ENCODE assay signal across 22 cellular contexts in genomic region chr18:77857926-77858325, GRCh38.
DNase-seq lines count a peak whose midpoint lies in the region; ATAC-seq and TF ChIP-seq lines count a peak whose summit lies in the region.
"Had no signal": no experiment of that assay in that cellular context is flagged by ENCODE, and none has a peak within 500 bp of the region (broad histone marks: within the 10 kb centered on the region; RNA-seq: fewer than 3 reads in every experiment).

No MANE protein-coding gene starts in this region.

- no peak overlapping the region for H3K4me2 ChIP-seq in mesendoderm (ENCODE audit: low read length)

- no peak overlapping the region for H3K4me3 ChIP-seq in WERI-Rb-1 (ENCODE audit: low read depth, low read length)
- no peak overlapping the region for H3K4me3 ChIP-seq in mesendoderm (ENCODE audit: low read length)
- H3K4me3 ChIP-seq: SJSA1, uterus had no signal

- no peaks in the 10 kb centered on the region for H3K9me3 ChIP-seq in WERI-Rb-1 (ENCODE audit: severe bottlenecking)
- H3K9me3 ChIP-seq: uterus had no signal

- no peaks in the 10 kb centered on the region for H3K79me2 ChIP-seq in mesendoderm (ENCODE audit: control insufficient read depth, insufficient read depth, low read length)

- no peak overlapping the region for H2AK5ac ChIP-seq in mesendoderm (ENCODE audit: low read length)

- no CpG with 5 or more reads among the region's 4 CpGs for WGBS in mesendoderm (ENCODE audit: extremely low coverage, insufficient coverage, low lambda C conversion rate)

- H3K27me3 ChIP-seq in WERI-Rb-1 (ENCODE audit: insufficient read depth, low read depth, severe bottlenecking) (no peaks in the 10 kb centered on the region), mesendoderm (ENCODE audit: insufficient read depth, low read length, poor library complexity) (no peaks in the 10 kb centered on the region)
- H3K27me3 ChIP-seq: SJSA1, uterus had no signal

- no peak overlapping the region for H2BK15ac ChIP-seq in mesendoderm (replicated peaks; ENCODE audit: low read depth)

- H2BK5ac ChIP-seq in mesendoderm (ENCODE audit: low read length), result no peak overlapping the region

- no peak overlapping the region for H3K18ac ChIP-seq in mesendoderm (ENCODE audit: low read length)

- no peak overlapping the region for H3K27ac ChIP-seq in WERI-Rb-1
- no peak overlapping the region for H3K27ac ChIP-seq in mesendoderm (ENCODE audit: low read depth, low read length)
- H3K27ac ChIP-seq: SJSA1, uterus had no signal

- no peak overlapping the region for H3K4ac ChIP-seq in mesendoderm (ENCODE audit: low read depth, low read length)

- TF ChIP-seq CTCF in WERI-Rb-1 (IDR thresholded peaks at IDR 0.05; ENCODE audit: low read depth, low read length), result no peak

- H3K9ac ChIP-seq in mesendoderm (ENCODE audit: low read length), result no peak overlapping the region

- H3K56ac ChIP-seq in mesendoderm (ENCODE audit: low read length), result no peak overlapping the region

- no peak overlapping the region for H4K8ac ChIP-seq in mesendoderm (ENCODE audit: low read depth, low read length)

- no peaks in the 10 kb centered on the region for H3K36me3 ChIP-seq in WERI-Rb-1
- H3K36me3 ChIP-seq in mesendoderm (ENCODE audit: control insufficient read depth, insufficient read depth, low read length), result no peaks in the 10 kb centered on the region
- H3K36me3 ChIP-seq: SJSA1, uterus had no signal

- ATAC-seq in HG02840 (IDR thresholded peaks at IDR 0.05; ENCODE audit: low FRiP score, unreplicated experiment), result no peak
- ATAC-seq: activated CD4-positive, CD25-positive, alpha-beta regulatory T cell treated with anti-CD3 and anti-CD28 coated beads, Interleukin-2, amount 50 U/mL, for 24 hours; natural killer cell had no signal

- no peak overlapping the region for H2BK120ac ChIP-seq in mesendoderm (ENCODE audit: low read depth, low read length)

- H4K5ac ChIP-seq in mesendoderm (ENCODE audit: low read length), result no peak overlapping the region

- DNase-seq in DMS153 treated with DMSO at 0.1 percent for 48 hours (lab: John Stamatoyannopoulos, UW; ENCODE audit: unreplicated experiment) (peak; percentile 19), DMS153 (lab: John Stamatoyannopoulos, UW) (no peak), Ammon's horn (ENCODE audit: low spot score) (peak; percentile 40), NCI-H2081 treated with DMSO at 0.1 percent for 48 hours (lab: John Stamatoyannopoulos, UW) (peak; percentile 69), WERI-Rb-1 (peak; percentile 41), mesendoderm (no peak), NCI-H1048 (lab: John Stamatoyannopoulos, UW) (no peak)
- DNase-seq: 8988T; activated CD4-positive, alpha-beta memory T cell treated with anti-CD3 and anti-CD28 coated beads for 36 hours; activated CD8-positive, alpha-beta memory T cell treated with anti-CD3 and anti-CD28 coated beads, Interleukin-2, amount 50 U/mL, for 48 hours; activated naive CD4-positive, alpha-beta T cell treated with anti-CD3 and anti-CD28 coated beads, Interleukin-2, amount 10 ng/mL, durations not matched to agents 7 days and 5 days; CD4-positive, alpha-beta memory T cell; GF-D8; islet precursor cell; MV-4-11; natural killer cell; small intestine; T-helper 1 cell; uterus had no signal

- H3K4me1 ChIP-seq in mesendoderm (ENCODE audit: control insufficient read depth, low read depth, low read length), result no peaks in the 10 kb centered on the region
- H3K4me1 ChIP-seq: SJSA1, uterus had no signal

- H3K23ac ChIP-seq in mesendoderm (ENCODE audit: low read length), result no peak overlapping the region

- no peaks in the 10 kb centered on the region for H3K79me1 ChIP-seq in mesendoderm (ENCODE audit: low read length)

Comparison
In these comparisons a context has a peak if more than half of its experiments do, and no peak if none do; other contexts are left out.
1. DNase-seq: peak in DMS153 treated with DMSO at 0.1 percent for 48 hours (single experiment), Ammon's horn (single experiment), NCI-H2081 treated with DMSO at 0.1 percent for 48 hours (single experiment) and WERI-Rb-1 (single experiment); none in DMS153 (single experiment), mesendoderm (single experiment) and NCI-H1048 (single experiment).